In the genomic region with DNA sequence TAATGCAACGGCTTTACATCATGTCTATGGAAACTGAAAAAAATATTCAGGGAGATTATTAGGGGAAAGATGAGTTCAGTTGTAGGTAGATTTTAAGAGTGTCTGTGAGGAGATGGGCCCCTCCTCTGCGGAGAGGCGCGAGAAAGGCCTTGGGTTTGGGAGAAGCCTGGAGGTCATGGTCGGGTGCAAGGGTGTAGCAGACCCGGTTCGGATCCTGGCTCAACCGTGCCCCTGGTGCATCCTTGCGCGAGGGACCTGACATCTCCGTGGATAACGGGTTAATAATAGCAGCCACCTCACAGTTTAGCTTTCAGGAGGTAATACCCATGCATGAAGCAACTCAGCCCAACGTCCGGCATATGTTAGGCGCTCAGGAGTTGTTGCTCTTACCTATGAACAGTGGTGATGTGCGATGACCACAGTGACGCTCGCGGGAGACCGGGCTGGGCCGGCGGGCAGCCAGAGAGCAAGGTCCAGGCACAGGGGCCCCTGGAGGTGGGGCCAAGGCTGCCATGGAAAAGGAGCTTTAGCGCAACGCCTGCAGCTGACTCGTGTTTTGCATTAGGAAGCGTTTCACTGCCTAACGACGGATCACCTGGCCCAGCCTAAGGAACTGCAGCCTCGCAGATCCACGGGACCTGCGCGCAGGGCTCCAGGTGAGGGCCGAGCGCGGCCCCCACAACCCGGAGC, we compare ENCODE assay signal across 17 cellular contexts.
"Had no signal": no experiment of that assay in that cellular context is flagged by ENCODE, and none has a peak within 500 bp of the region (broad histone marks: within the 10 kb centered on the region; RNA-seq: fewer than 3 reads in every experiment).

No MANE protein-coding gene starts in this region.

- H3K4me3 ChIP-seq: gastrocnemius medialis, lower lobe of right lung, prostate gland, right atrium auricular region, sigmoid colon, suprapubic skin, vagina had no signal

- H3K9me3 ChIP-seq: gastrocnemius medialis, lower lobe of right lung, prostate gland, right atrium auricular region, sigmoid colon, suprapubic skin, vagina had no signal

- H3K36me3 ChIP-seq: gastrocnemius medialis, lower lobe of right lung, prostate gland, right atrium auricular region, sigmoid colon, suprapubic skin, vagina had no signal

- ATAC-seq: effector memory CD8-positive, alpha-beta T cell; gastrocnemius medialis; left ventricle myocardium superior; lower lobe of right lung; stimulated activated memory B cell treated with anti-CD40 and anti-IgM and Interleukin-4, amounts not matched to agents 10 μg/mL and 1 μg/mL and 100 μg/mL, for 72 hours had no signal

- H3K4me1 ChIP-seq: lower lobe of right lung, prostate gland, vagina had no signal

- H3K27ac ChIP-seq: gastrocnemius medialis, lower lobe of right lung, parathyroid adenoma, prostate gland, right atrium auricular region, sigmoid colon, suprapubic skin, vagina had no signal

- H2AFZ ChIP-seq: parathyroid adenoma had no signal

- H3K27me3 ChIP-seq: gastrocnemius medialis, right atrium auricular region, sigmoid colon, suprapubic skin, vagina had no signal

- DNase-seq: cortex of kidney; effector memory CD8-positive, alpha-beta T cell; foreskin fibroblast; gastrocnemius medialis; head of caudate nucleus; left ventricle myocardium superior; lower lobe of right lung; sigmoid colon; stimulated activated CD4-positive, alpha-beta T cell treated with anti-CD3 and anti-CD28 coated beads, Interleukin-2, amount 100 ng/mL, for 24 hours; stimulated activated CD4-positive, alpha-beta T cell treated with anti-CD3 and anti-CD28 coated beads, Interleukin-4, amount 100 ng/mL, for 4 hours; trophoblast cell had no signal

- H3K9ac ChIP-seq: parathyroid adenoma had no signal
